Comparison of ENCODE assay signal across 26 cellular contexts in genomic region chr19:52891336-52891735, GRCh38. TPM values are rescaled to one million over a fixed set of nuclear protein-coding genes. Genes with fewer than 3 reads are reported as not detected.
DNase-seq lines count a peak whose midpoint lies in the region; ATAC-seq, FAIRE-seq and TF ChIP-seq lines count a peak whose summit lies in the region.
"Had no signal": no experiment of that assay in that cellular context is flagged by ENCODE, and none has a peak within 500 bp of the region (broad histone marks: within the 10 kb centered on the region; RNA-seq: fewer than 3 reads in every experiment).

No MANE protein-coding gene starts in this region.

- 73 to 83% methylated on average over 4 of the region's 4 CpGs for WGBS in endodermal cell (ENCODE audit: insufficient coverage in 1 of 2, insufficient read length in 1 of 2), 2 experiments

- H3K9me3 ChIP-seq in endodermal cell (ENCODE audit: control insufficient read depth, low read length): peaks cover 14% of the 10 kb centered on the region
- H3K9me3 ChIP-seq: BE2C, SJCRH30 had no signal

- no peak for DNase-seq in activated naive CD8-positive, alpha-beta T cell treated with anti-CD3 and anti-CD28 coated beads for 36 hours
- no peak for DNase-seq in activated naive CD8-positive, alpha-beta T cell treated with anti-CD3 and anti-CD28 coated beads, Interleukin-2, amount 50 U/mL, for 24 hours
- DNase-seq in endodermal cell (peak; percentile 21), neural crest cell (ENCODE audit: low read depth, low spot score) (no peak), Right ventricle myocardium superior (no peak), frontal cortex (ENCODE audit: low spot score in 2 of 2) (no peak), NCI-H1417 treated with DMSO at 0.1 percent for 48 hours (lab: John Stamatoyannopoulos, UW) (no peak)
- DNase-seq: 8988T; ACHN; BE2C; DMS153; NCI-H1092; NCI-H1436; NCI-H187 treated with DMSO at 0.1 percent for 48 hours; NCI-H2171 treated with DMSO at 0.1 percent for 48 hours; NCI-H524 treated with DMSO at 0.1 percent for 48 hours; NCI-H774; NK-92 treated with Interleukin-12 subunit alpha and Interleukin-12 subunit beta, amount 100 ng/mL, for 24 hours; PC-3; SJCRH30 had no signal

- no peak for ATAC-seq in activated naive CD8-positive, alpha-beta T cell treated with anti-CD3 and anti-CD28 coated beads, Interleukin-2, amount 50 U/mL, for 24 hours
- ATAC-seq in Right ventricle myocardium superior (ENCODE audit: poor library complexity): no peak
- ATAC-seq: HCT116, PC-3 had no signal

- H3K27me3 ChIP-seq in endodermal cell (ENCODE audit: control insufficient read depth, insufficient read depth, low read length, poor library complexity, severe bottlenecking): no peaks in the 10 kb centered on the region
- H3K27me3 ChIP-seq: BE2C, SJCRH30 had no signal

- H3K36me3 Mint-ChIP-seq in activated naive CD8-positive, alpha-beta T cell treated with anti-CD3 and anti-CD28 coated beads for 36 hours: peaks cover 78% of the 10 kb centered on the region
- H3K36me3 Mint-ChIP-seq in activated naive CD8-positive, alpha-beta T cell treated with anti-CD3 and anti-CD28 coated beads, Interleukin-2, amount 50 U/mL, for 24 hours (ENCODE audit: low read depth): peaks cover 85% of the 10 kb centered on the region
- H3K36me3 Mint-ChIP-seq in endodermal cell (ENCODE audit: low read depth) (peaks cover 74% of the 10 kb centered on the region), neural crest cell (ENCODE audit: low read depth) (peaks cover 29% of the 10 kb centered on the region)

- peak overlapping the region; percentile 54 for H3K27ac Mint-ChIP-seq in activated naive CD8-positive, alpha-beta T cell treated with anti-CD3 and anti-CD28 coated beads for 36 hours
- H3K27ac Mint-ChIP-seq in activated naive CD8-positive, alpha-beta T cell treated with anti-CD3 and anti-CD28 coated beads, Interleukin-2, amount 50 U/mL, for 24 hours: no peak overlapping the region
- H3K27ac Mint-ChIP-seq in endodermal cell: peak overlapping the region; percentile 16
- no peak overlapping the region for H3K27ac Mint-ChIP-seq in neural crest cell (ENCODE audit: unreplicated experiment)
- H3K27ac Mint-ChIP-seq: IgD-negative memory B cell had no signal

- TF ChIP-seq CTCF in endodermal cell (conservative IDR thresholded peaks at IDR 0.05): no peak
- TF ChIP-seq CTCF in neural crest cell (conservative IDR thresholded peaks at IDR 0.05): no peak

- H3K27me3 Mint-ChIP-seq in activated naive CD8-positive, alpha-beta T cell treated with anti-CD3 and anti-CD28 coated beads for 36 hours: no peaks in the 10 kb centered on the region
- no peaks in the 10 kb centered on the region for H3K27me3 Mint-ChIP-seq in activated naive CD8-positive, alpha-beta T cell treated with anti-CD3 and anti-CD28 coated beads, Interleukin-2, amount 50 U/mL, for 24 hours
- H3K27me3 Mint-ChIP-seq in endodermal cell (ENCODE audit: insufficient read depth): no peaks in the 10 kb centered on the region
- H3K27me3 Mint-ChIP-seq in neural crest cell (ENCODE audit: low read depth): no peaks in the 10 kb centered on the region
- H3K27me3 Mint-ChIP-seq: IgD-negative memory B cell had no signal

- no peak overlapping the region for H3K4me3 ChIP-seq in endodermal cell (ENCODE audit: low read length)
- H3K4me3 ChIP-seq: SJCRH30 had no signal

- H3K36me3 ChIP-seq in endodermal cell (ENCODE audit: control insufficient read depth, insufficient read depth, low read length): peaks cover 73% of the 10 kb centered on the region

- peaks cover 6% of the 10 kb centered on the region for H3K9me3 Mint-ChIP-seq in activated naive CD8-positive, alpha-beta T cell treated with anti-CD3 and anti-CD28 coated beads for 36 hours
- peaks cover 27% of the 10 kb centered on the region for H3K9me3 Mint-ChIP-seq in activated naive CD8-positive, alpha-beta T cell treated with anti-CD3 and anti-CD28 coated beads, Interleukin-2, amount 50 U/mL, for 24 hours
- H3K9me3 Mint-ChIP-seq in endodermal cell (no peaks in the 10 kb centered on the region), neural crest cell (no peaks in the 10 kb centered on the region)

- H3K27ac ChIP-seq in endodermal cell (ENCODE audit: low read depth, low read length): no peak overlapping the region
- H3K27ac ChIP-seq: HL-60, SJCRH30 had no signal

- intact Hi-C loops in Right ventricle myocardium superior (cut with DNase I): no loop called here

- H3K4me3 Mint-ChIP-seq in activated naive CD8-positive, alpha-beta T cell treated with anti-CD3 and anti-CD28 coated beads for 36 hours: no peak overlapping the region
- no peak overlapping the region for H3K4me3 Mint-ChIP-seq in activated naive CD8-positive, alpha-beta T cell treated with anti-CD3 and anti-CD28 coated beads, Interleukin-2, amount 50 U/mL, for 24 hours
- H3K4me3 Mint-ChIP-seq in endodermal cell: no peak overlapping the region
- peak overlapping the region; percentile 38 for H3K4me3 Mint-ChIP-seq in neural crest cell
- H3K4me3 Mint-ChIP-seq: CD14-positive monocyte had no signal

- FAIRE-seq in frontal cortex (lab: Jason Lieb, UNC): no peak
- FAIRE-seq: GM19239, H1 had no signal

- H3K9ac ChIP-seq in endodermal cell (ENCODE audit: extremely low read depth, low read length, poor library complexity, severe bottlenecking): no peak overlapping the region

- no peaks in the 10 kb centered on the region for H3K4me1 ChIP-seq in endodermal cell (ENCODE audit: control insufficient read depth, insufficient read depth, low read length)
- H3K4me1 ChIP-seq: BE2C, SJCRH30 had no signal

- peaks cover 5% of the 10 kb centered on the region for H3K4me1 Mint-ChIP-seq in activated naive CD8-positive, alpha-beta T cell treated with anti-CD3 and anti-CD28 coated beads for 36 hours
- peaks cover 6% of the 10 kb centered on the region for H3K4me1 Mint-ChIP-seq in activated naive CD8-positive, alpha-beta T cell treated with anti-CD3 and anti-CD28 coated beads, Interleukin-2, amount 50 U/mL, for 24 hours
- H3K4me1 Mint-ChIP-seq in endodermal cell: peaks cover 23% of the 10 kb centered on the region
- peaks cover 16% of the 10 kb centered on the region for H3K4me1 Mint-ChIP-seq in neural crest cell

RNA-seq across cellular contexts. Expression of gene ZNF320, which starts 6.1 kb away (rescaled TPM):
- total RNA-seq in activated naive CD8-positive, alpha-beta T cell treated with anti-CD3 and anti-CD28 coated beads for 36 hours: 1 to 10 TPM; 4.9 to 7.1 TPM
- 10 to 100 TPM; 33.5 to 37.5 TPM for total RNA-seq in endodermal cell
- polyA plus RNA-seq in endodermal cell (2013, experiment 1 of 2): 20.9 TPM
- 18.1 TPM for polyA plus RNA-seq in endodermal cell (2013, experiment 2 of 2)
- 26.9 and 38.1 TPM in 2 replicates for total RNA-seq in neural crest cell
- 7.7 TPM for total RNA-seq in Right ventricle myocardium superior
- total RNA-seq in frontal cortex: 32.2 TPM

RNA-seq across cellular contexts. Expression of gene ZNF888, which starts 31.9 kb away (rescaled TPM):
- total RNA-seq in activated naive CD8-positive, alpha-beta T cell treated with anti-CD3 and anti-CD28 coated beads for 36 hours: 1 to 10 TPM; 5.1 to 6.1 TPM
- total RNA-seq in endodermal cell (10 to 100 TPM; 13.4 to 19.6 TPM), neural crest cell (8.0 and 8.2 TPM in 2 replicates), Right ventricle myocardium superior (1.7 TPM), frontal cortex (3.3 TPM)
- polyA plus RNA-seq in endodermal cell (2013, experiment 1 of 2): 4.5 TPM
- polyA plus RNA-seq in endodermal cell (2013, experiment 2 of 2): 5.4 TPM

RNA-seq across cellular contexts. Expression of gene ZNF468, which starts 33.9 kb away (rescaled TPM):
- total RNA-seq in activated naive CD8-positive, alpha-beta T cell treated with anti-CD3 and anti-CD28 coated beads for 36 hours: 10 to 100 TPM; 13.9 to 15.1 TPM
- 10 to 100 TPM; 46.2 to 50.0 TPM for total RNA-seq in endodermal cell
- polyA plus RNA-seq in endodermal cell (2013, experiment 1 of 2): 20.4 TPM
- polyA plus RNA-seq in endodermal cell (2013, experiment 2 of 2): 21.4 TPM
- 20.9 and 27.9 TPM in 2 replicates for total RNA-seq in neural crest cell
- 7.6 TPM for total RNA-seq in Right ventricle myocardium superior
- total RNA-seq in frontal cortex: 57.9 TPM

Comparison
In these comparisons a context has a peak if more than half of its experiments do, and no peak if none do; other contexts are left out.
1. H3K27ac Mint-ChIP-seq: peak in activated naive CD8-positive, alpha-beta T cell treated with anti-CD3 and anti-CD28 coated beads for 36 hours (single experiment) and endodermal cell (single experiment); none in activated naive CD8-positive, alpha-beta T cell treated with anti-CD3 and anti-CD28 coated beads, Interleukin-2, amount 50 U/mL, for 24 hours (single experiment) and neural crest cell (single experiment).